1 cellular context compared by ENCODE assay signal in genomic region chr15:34795267-34796081, GRCh38.
TF ChIP-seq lines count a peak whose summit lies in the region.

ACTC1 (minus strand) TSS chr15:34795549; CDS start chr15:34794808, 741 bp downstream.

TF ChIP-seq in K562, 482 proteins besides CTCF, POLR2A, EP300 and RAD21 (continued from another document and continues in another):
- no peak for TF ChIP-seq REST (CRISPR knock-in tag; IDR thresholded peaks at IDR 0.05; ENCODE audit: low read depth)
- no peak for TF ChIP-seq FOXJ2 (tag; IDR thresholded peaks at IDR 0.05)
- TF ChIP-seq ZNF766 (CRISPR knock-in tag; conservative IDR thresholded peaks at IDR 0.05), result no peak
- no peak for TF ChIP-seq RREB1 (CRISPR knock-in tag; IDR thresholded peaks at IDR 0.05)
- no peak for TF ChIP-seq SAP30 (IDR thresholded peaks at IDR 0.05; ENCODE audit: borderline replicate concordance, insufficient read depth, low read depth, low read length, poor library complexity, severe bottlenecking)
- TF ChIP-seq ZNF384 (IDR thresholded peaks at IDR 0.05; ENCODE audit: low read depth, low read length), result peak; percentile 73
- peak; percentile 57; the same call in 1 of the 2 replicates for TF ChIP-seq RB1 (IDR thresholded peaks at IDR 0.05; ENCODE audit: low read depth)
- peak; percentile 96 to 99; a peak in 3 of 4 replicates for TF ChIP-seq UBTF (IDR thresholded peaks at IDR 0.05; ENCODE audit: borderline replicate concordance in 1 of 2, low read depth in 2 of 2, low read length in 2 of 2)
- TF ChIP-seq HNRNPLL (IDR thresholded peaks at IDR 0.05; ENCODE audit: low read depth, low read length, poor library complexity, severe bottlenecking), result no peak
- peak; percentile 45 for TF ChIP-seq L3MBTL2 (IDR thresholded peaks at IDR 0.05)
- peak in 1 of 2 experiments; percentile 22; a peak in 2 of 4 replicates for TF ChIP-seq NRF1 (conservative IDR thresholded peaks at IDR 0.05 in 1 of 2, IDR thresholded peaks at IDR 0.05 in 1 of 2)
- 0 out of 2 replicates have a peak, but pooled peaks have one; percentile 41 for TF ChIP-seq SMAD4 (CRISPR knock-in tag; conservative IDR thresholded peaks at IDR 0.05)
- TF ChIP-seq KLF6 (CRISPR knock-in tag; IDR thresholded peaks at IDR 0.05; ENCODE audit: borderline replicate concordance), result no peak
- TF ChIP-seq CREBBP (IDR thresholded peaks at IDR 0.05; ENCODE audit: low read depth, low read length), result no peak
- TF ChIP-seq NFE2 (IDR thresholded peaks at IDR 0.05; ENCODE audit: low read depth), result peak; percentile 60
- TF ChIP-seq BCOR (IDR thresholded peaks at IDR 0.05), result no peak
- peak; percentile 46; the same call in 1 of the 2 replicates for TF ChIP-seq CXXC5 (CRISPR knock-in tag; IDR thresholded peaks at IDR 0.05)
- TF ChIP-seq ZNF232 (CRISPR knock-in tag; IDR thresholded peaks at IDR 0.05), result no peak
- TF ChIP-seq LCOR (CRISPR knock-in tag; IDR thresholded peaks at IDR 0.05), result no peak
- no peak for TF ChIP-seq ZNF699 (CRISPR knock-in tag; IDR thresholded peaks at IDR 0.05; ENCODE audit: insufficient replicate concordance)
- TF ChIP-seq MITF (IDR thresholded peaks at IDR 0.05), result no peak
- no peak for TF ChIP-seq ZKSCAN1 (IDR thresholded peaks at IDR 0.05; ENCODE audit: low read depth, low read length)
- TF ChIP-seq SNRNP70 (optimal IDR thresholded peaks at IDR 0.05; ENCODE audit: low read depth, low read length), result no peak
- TF ChIP-seq ZNF12 (CRISPR knock-in tag; IDR thresholded peaks at IDR 0.05), result no peak
- TF ChIP-seq DDX20 (tag; IDR thresholded peaks at IDR 0.05; ENCODE audit: low read depth), result no peak
- no peak for TF ChIP-seq THAP7 (CRISPR knock-in tag; IDR thresholded peaks at IDR 0.05)
- no peak for TF ChIP-seq PATZ1 (CRISPR knock-in tag; IDR thresholded peaks at IDR 0.05; ENCODE audit: borderline replicate concordance)
- TF ChIP-seq TSHZ1 (CRISPR knock-in tag; IDR thresholded peaks at IDR 0.05), result no peak
- no peak for TF ChIP-seq CHD4 (IDR thresholded peaks at IDR 0.05; ENCODE audit: insufficient read depth, insufficient replicate concordance, low read depth, low read length, poor library complexity, severe bottlenecking)
- TF ChIP-seq ZNF263 (CRISPR knock-in tag; IDR thresholded peaks at IDR 0.05; ENCODE audit: borderline replicate concordance), result no peak
- no peak for TF ChIP-seq PRMT5 (CRISPR knock-in tag; IDR thresholded peaks at IDR 0.05)
- TF ChIP-seq IFI16 (CRISPR knock-in tag; IDR thresholded peaks at IDR 0.05), result no peak
- no peak for TF ChIP-seq ZNF175 (CRISPR knock-in tag; IDR thresholded peaks at IDR 0.05; ENCODE audit: low read depth)
- TF ChIP-seq MXI1 (IDR thresholded peaks at IDR 0.05; ENCODE audit: low read depth, low read length), result no peak
- TF ChIP-seq ELK3 (CRISPR knock-in tag; IDR thresholded peaks at IDR 0.05), result no peak
- no peak for TF ChIP-seq ZKSCAN3 (CRISPR knock-in tag; IDR thresholded peaks at IDR 0.05)
- TF ChIP-seq POLR2G (IDR thresholded peaks at IDR 0.05; ENCODE audit: low read depth, low read length), result peak; percentile 56
- no peak for TF ChIP-seq ATF1 (CRISPR knock-in tag; IDR thresholded peaks at IDR 0.05)
- no peak for TF ChIP-seq ATF1 (tag; IDR thresholded peaks at IDR 0.05)
